In the genomic region with DNA sequence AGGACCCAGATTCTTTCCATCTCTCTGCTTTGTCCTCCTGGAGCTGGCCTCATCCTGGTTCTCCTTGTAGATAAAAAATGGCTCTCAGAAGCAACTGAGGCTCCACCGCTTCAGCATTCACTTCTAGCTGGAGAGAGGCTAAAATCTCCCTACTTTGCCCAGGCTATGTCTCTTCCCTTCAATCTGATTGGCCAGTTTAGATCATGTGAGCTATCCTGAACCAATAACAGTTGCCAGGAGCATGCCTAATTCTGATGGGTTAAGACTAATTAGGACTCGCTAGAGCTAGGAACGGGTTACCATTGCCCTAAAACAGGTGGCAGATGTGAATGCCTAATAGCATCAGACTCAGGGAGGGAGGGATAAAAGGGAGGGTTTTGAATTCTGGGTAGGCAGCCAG, we compare ENCODE assay signal across 9 cellular contexts.
"Had no signal": no experiment of that assay in that cellular context is flagged by ENCODE, and none has a peak within 500 bp of the region (broad histone marks: within the 10 kb centered on the region; RNA-seq: fewer than 3 reads in every experiment).

No MANE protein-coding gene starts in this region.

- H3K4me3 ChIP-seq: GM23248, HAP-1 had no signal

- ATAC-seq: HCT116 had no signal

- H3K27ac Mint-ChIP-seq: HFFc6 had no signal

- DNase-seq: GM23248, H7, HFFc6, IMR-90, Kasumi-1, KG1 had no signal

- H3K27ac ChIP-seq: GM23248, HL-60 had no signal

- H3K9me3 ChIP-seq: HAP-1 had no signal

- H2AFZ ChIP-seq: GM23248 had no signal

- H3K36me3 ChIP-seq: HAP-1 had no signal

- H3K9ac ChIP-seq: GM23248 had no signal

- H3K4me3 Mint-ChIP-seq: HFFc6 had no signal

- H3K4me1 ChIP-seq: HAP-1 had no signal
